Comparison of ENCODE assay signal across 1 cellular context in genomic region chr1:40784141-40784770, GRCh38.
TF ChIP-seq lines count a peak whose summit lies in the region.

No MANE protein-coding gene starts in this region.

TF ChIP-seq in HEK293, 187 proteins besides CTCF, POLR2A, EP300 and RAD21 (continued from another document and continues in another):
- TF ChIP-seq ZNF280D (tag by site-specific recombination; IDR thresholded peaks at IDR 0.05) (no peak), ZBTB17 (tag by site-specific recombination; IDR thresholded peaks at IDR 0.05) (0 out of 2 replicates have a peak, but pooled peaks have one; percentile 16), GLIS2 (tag by site-specific recombination; IDR thresholded peaks at IDR 0.05) (peak; percentile 41; the same call in 1 of the 2 replicates), ZNF518A (tag by site-specific recombination; conservative IDR thresholded peaks at IDR 0.05; ENCODE audit: low read depth) (no peak), REPIN1 (tag by site-specific recombination; IDR thresholded peaks at IDR 0.05; ENCODE audit: low read depth) (no peak), ZNF704 (tag by site-specific recombination; IDR thresholded peaks at IDR 0.05) (no peak), ZNF112 (tag by site-specific recombination; IDR thresholded peaks at IDR 0.05) (no peak), ZNF677 (tag by site-specific recombination; IDR thresholded peaks at IDR 0.05) (no peak), ZNF416 (tag by site-specific recombination; IDR thresholded peaks at IDR 0.05) (no peak), GLIS1 (tag by site-specific recombination; IDR thresholded peaks at IDR 0.05) (peak; percentile 29; the same call in 1 of the 2 replicates), ZBTB44 (tag by site-specific recombination; IDR thresholded peaks at IDR 0.05) (no peak), ZBTB10 (tag by site-specific recombination; IDR thresholded peaks at IDR 0.05) (no peak), ZNF148 (tag by site-specific recombination; IDR thresholded peaks at IDR 0.05; ENCODE audit: borderline replicate concordance) (no peak), ZNF785 (tag by site-specific recombination; IDR thresholded peaks at IDR 0.05) (no peak), ZNF639 (tag by site-specific recombination; IDR thresholded peaks at IDR 0.05) (no peak), ZNF221 (tag by site-specific recombination; IDR thresholded peaks at IDR 0.05; ENCODE audit: borderline replicate concordance) (no peak), SP7 (tag by site-specific recombination; IDR thresholded peaks at IDR 0.05) (0 out of 2 replicates have a peak, but pooled peaks have one; percentile 28), HOXA7 (CRISPR knock-in tag; IDR thresholded peaks at IDR 0.05; ENCODE audit: borderline replicate concordance) (no peak), WT1 (tag by site-specific recombination; IDR thresholded peaks at IDR 0.05) (0 out of 2 replicates have a peak, but pooled peaks have one; percentile 11), OVOL3 (tag by site-specific recombination; IDR thresholded peaks at IDR 0.05) (no peak), ZNF658 (tag by site-specific recombination; IDR thresholded peaks at IDR 0.05) (no peak), ZNF645 (tag by site-specific recombination; IDR thresholded peaks at IDR 0.05) (no peak), ZNF391 (tag by site-specific recombination; IDR thresholded peaks at IDR 0.05; ENCODE audit: borderline replicate concordance, low read depth) (no peak), ZNF585B (tag by site-specific recombination; IDR thresholded peaks at IDR 0.05) (no peak), ZNF169 (tag by site-specific recombination; IDR thresholded peaks at IDR 0.05) (no peak), ZNF580 (tag by site-specific recombination; IDR thresholded peaks at IDR 0.05) (no peak), ZBTB7A (tag by site-specific recombination; IDR thresholded peaks at IDR 0.05; ENCODE audit: low read depth) (peak; percentile 45; the same call in 1 of the 2 replicates), ZNF561 (tag by site-specific recombination; IDR thresholded peaks at IDR 0.05; ENCODE audit: borderline replicate concordance) (no peak), ZNF701 (tag by site-specific recombination; IDR thresholded peaks at IDR 0.05) (no peak), ZNF48 (tag by site-specific recombination; IDR thresholded peaks at IDR 0.05) (no peak), ZBTB1 (tag by site-specific recombination; IDR thresholded peaks at IDR 0.05) (no peak), ZNF626 (tag by site-specific recombination; IDR thresholded peaks at IDR 0.05) (no peak), ZNF549 (tag by site-specific recombination; IDR thresholded peaks at IDR 0.05) (no peak), ZNF174 (tag by site-specific recombination; IDR thresholded peaks at IDR 0.05) (no peak), ZNF175 (tag by site-specific recombination; IDR thresholded peaks at IDR 0.05) (no peak), PRDM1 (tag by site-specific recombination; IDR thresholded peaks at IDR 0.05) (no peak), ZNF768 (tag by site-specific recombination; IDR thresholded peaks at IDR 0.05) (no peak), PATZ1 (tag by site-specific recombination; IDR thresholded peaks at IDR 0.05) (peak; percentile 61; the same call in 1 of the 2 replicates), ZNF324 (tag by site-specific recombination; IDR thresholded peaks at IDR 0.05) (no peak), ZNF114 (tag by site-specific recombination; IDR thresholded peaks at IDR 0.05) (no peak)
